ENCODE assay signal across 10 cellular contexts in genomic region chr9:90815183-90815943, GRCh38. TPM values are rescaled to one million over a fixed set of nuclear protein-coding genes. Genes with fewer than 3 reads are reported as not detected.
DNase-seq lines count a peak whose midpoint lies in the region; ATAC-seq and TF ChIP-seq lines count a peak whose summit lies in the region.
"Had no signal": no experiment of that assay in that cellular context is flagged by ENCODE, and none has a peak within 500 bp of the region (broad histone marks: within the 10 kb centered on the region; RNA-seq: fewer than 3 reads in every experiment).

No MANE protein-coding gene starts in this region.

- H3K27ac ChIP-seq in transverse colon (peak overlapping the region; percentile 32 to 60 (median 44)), uterus (no peak overlapping the region)
- H3K27ac ChIP-seq: tibial artery had no signal

- WGBS in transverse colon (ENCODE audit: low coverage in 1 of 2), 2 donors: 48 to 50% methylated on average over 13 of the region's 13 CpGs

- ATAC-seq in Right ventricle myocardium superior (ENCODE audit: poor library complexity): peak; percentile 69

- in situ Hi-C loops in transverse colon (cut with MboI; ENCODE audit: low pct_ligation_motif_present in 1 of 4, low pct_unique_long_range_greater_than_20kb in 1 of 4, low sequenced_read_pairs in 3 of 4): no loop called here

- H3K4me3 ChIP-seq in transverse colon: no peak overlapping the region
- no peak overlapping the region for H3K4me3 ChIP-seq in uterus
- H3K4me3 ChIP-seq: tibial artery had no signal

- H3K36me3 ChIP-seq in transverse colon: no peaks in the 10 kb centered on the region
- no peaks in the 10 kb centered on the region for H3K36me3 ChIP-seq in uterus
- H3K36me3 ChIP-seq: tibial artery had no signal

- TF ChIP-seq EP300 in transverse colon (IDR thresholded peaks at IDR 0.05; ENCODE audit: low read depth): no peak

- no peak for TF ChIP-seq CTCF in transverse colon (IDR thresholded peaks at IDR 0.05)
- TF ChIP-seq CTCF in uterus (IDR thresholded peaks at IDR 0.05): no peak

- DNase-seq in Right ventricle myocardium superior: peak; percentile 64
- DNase-seq in cardiac septum (ENCODE audit: low spot score): no peak
- DNase-seq in M059J (ENCODE audit: low read depth): peak; percentile 27
- DNase-seq in dermis blood vessel endothelial cell: peak; percentile 5
- DNase-seq in transverse colon: peak; percentile 42
- no peak for DNase-seq in SHP77 treated with DMSO at 0.1 percent for 48 hours (lab: John Stamatoyannopoulos, UW)
- DNase-seq in uterus: no peak
- DNase-seq in middle frontal gyrus (ENCODE audit: extremely low spot score, low spot score): no peak

- TF ChIP-seq POLR2A in transverse colon (IDR thresholded peaks at IDR 0.05): no peak
- TF ChIP-seq POLR2A in uterus (IDR thresholded peaks at IDR 0.05): no peak

- H3K4me1 ChIP-seq in transverse colon (peaks cover 0 to 14% (median 0%) of the 10 kb centered on the region in 4 donors), uterus (no peaks in the 10 kb centered on the region)
- H3K4me1 ChIP-seq: tibial artery had no signal

- no peaks in the 10 kb centered on the region for H3K9me3 ChIP-seq in transverse colon
- H3K9me3 ChIP-seq in uterus: no peaks in the 10 kb centered on the region
- H3K9me3 ChIP-seq: tibial artery had no signal

- intact Hi-C loops in Right ventricle myocardium superior (cut with DNase I): no loop called here
- intact Hi-C loops in cardiac septum (cut with DNase I): no loop called here
- intact Hi-C loops in transverse colon (cut with DNase I; ENCODE audit: low total_unique reads): no loop called here
- intact Hi-C loops in uterus (cut with DNase I; ENCODE audit: low total_unique reads): no loop called here

- no peaks in the 10 kb centered on the region for H3K27me3 ChIP-seq in transverse colon
- no peaks in the 10 kb centered on the region for H3K27me3 ChIP-seq in uterus

RNA-seq across cellular contexts. Expression of gene SYK, which starts 13.7 kb away (rescaled TPM):
- total RNA-seq in Right ventricle myocardium superior: 6.5 TPM
- total RNA-seq in cardiac septum: 4.7 TPM
- total RNA-seq in M059J (2014; rRNA removed; shearing (Covaris generic)): not detected in 2 replicates
- under 0.01 TPM in 1 of 2 replicates, not detected in the other for total RNA-seq in dermis blood vessel endothelial cell
- total RNA-seq in transverse colon: 100 to 1,000 TPM in 1 of 4 donors, 10 to 100 TPM in 3; 32.2 to 534 (median 34.3) TPM
- total RNA-seq in uterus: 10 to 100 TPM in 2 of 4 donors, 1 to 10 TPM in 2; 6.7 to 22.2 (median 9.0) TPM
- total RNA-seq: myocyte had no signal

Comparison
In these comparisons a context has a peak if more than half of its experiments do, and no peak if none do; other contexts are left out.
1. DNase-seq: peak in Right ventricle myocardium superior (single experiment), M059J (single experiment), dermis blood vessel endothelial cell (single experiment) and transverse colon (single experiment); none in cardiac septum (single experiment), SHP77 treated with DMSO at 0.1 percent for 48 hours (single experiment), uterus (0 of 2) and middle frontal gyrus (single experiment).
2. H3K27ac ChIP-seq: peak in transverse colon (4 of 4); none in uterus (0 of 2).